ENCODE assay signal across 3 cellular contexts in the genomic region with DNA sequence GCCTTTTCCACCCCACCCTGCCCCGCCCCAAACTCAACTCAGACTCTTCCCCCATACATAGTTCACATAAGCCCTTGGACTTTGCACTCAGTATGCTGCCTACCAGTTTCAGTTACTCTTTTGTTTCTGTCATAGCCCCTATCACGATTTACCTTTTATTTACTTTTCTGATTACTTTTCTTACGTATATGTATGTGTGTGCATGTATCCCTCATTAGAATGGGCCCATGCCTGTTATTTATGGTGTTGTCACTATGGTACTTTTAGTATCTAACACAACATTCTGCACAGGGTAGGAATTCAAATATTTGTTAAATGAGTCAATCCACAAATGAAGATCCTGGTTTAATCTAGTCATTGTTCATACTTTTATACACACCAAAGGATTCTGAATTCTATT.
TF ChIP-seq lines count a peak whose summit lies in the region.

No MANE protein-coding gene starts in this region.

TF ChIP-seq in A549, 52 proteins besides CTCF, POLR2A, EP300 and RAD21:
- TF ChIP-seq SMC3 (IDR thresholded peaks at IDR 0.05) (no peak), CBX2 (IDR thresholded peaks at IDR 0.05; ENCODE audit: borderline replicate concordance, low read depth) (no peak), MAZ (IDR thresholded peaks at IDR 0.05; ENCODE audit: borderline replicate concordance, low read depth, low read length) (no peak), ESRRA (IDR thresholded peaks at IDR 0.05; ENCODE audit: borderline replicate concordance, low read length) (no peak)
TF ChIP-seq in A549: peak in this region for 0.

TF ChIP-seq in WTC11, 78 proteins besides CTCF, POLR2A, EP300 and RAD21:
- no peak for TF ChIP-seq OVOL2 (CRISPR knock-in tag; IDR thresholded peaks at IDR 0.05; ENCODE audit: borderline replicate concordance)
- TF ChIP-seq SOX15 (CRISPR knock-in tag; IDR thresholded peaks at IDR 0.05), result no peak
- no peak for TF ChIP-seq CREM (CRISPR knock-in tag; IDR thresholded peaks at IDR 0.05)
- no peak for TF ChIP-seq ZNF423 (CRISPR knock-in tag; IDR thresholded peaks at IDR 0.05)
- TF ChIP-seq, protein P1, sequence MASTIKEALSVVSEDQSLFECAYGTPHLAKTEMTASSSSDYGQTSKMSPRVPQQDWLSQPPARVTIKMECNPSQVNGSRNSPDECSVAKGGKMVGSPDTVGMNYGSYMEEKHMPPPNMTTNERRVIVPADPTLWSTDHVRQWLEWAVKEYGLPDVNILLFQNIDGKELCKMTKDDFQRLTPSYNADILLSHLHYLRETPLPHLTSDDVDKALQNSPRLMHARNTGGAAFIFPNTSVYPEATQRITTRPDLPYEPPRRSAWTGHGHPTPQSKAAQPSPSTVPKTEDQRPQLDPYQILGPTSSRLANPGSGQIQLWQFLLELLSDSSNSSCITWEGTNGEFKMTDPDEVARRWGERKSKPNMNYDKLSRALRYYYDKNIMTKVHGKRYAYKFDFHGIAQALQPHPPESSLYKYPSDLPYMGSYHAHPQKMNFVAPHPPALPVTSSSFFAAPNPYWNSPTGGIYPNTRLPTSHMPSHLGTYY (CRISPR knock-in tag; IDR thresholded peaks at IDR 0.05), result no peak
- TF ChIP-seq FOXJ3 (CRISPR knock-in tag; IDR thresholded peaks at IDR 0.05; ENCODE audit: borderline replicate concordance), result no peak
- TF ChIP-seq EMX1 (CRISPR knock-in tag; IDR thresholded peaks at IDR 0.05), result no peak
- TF ChIP-seq, protein P2, sequence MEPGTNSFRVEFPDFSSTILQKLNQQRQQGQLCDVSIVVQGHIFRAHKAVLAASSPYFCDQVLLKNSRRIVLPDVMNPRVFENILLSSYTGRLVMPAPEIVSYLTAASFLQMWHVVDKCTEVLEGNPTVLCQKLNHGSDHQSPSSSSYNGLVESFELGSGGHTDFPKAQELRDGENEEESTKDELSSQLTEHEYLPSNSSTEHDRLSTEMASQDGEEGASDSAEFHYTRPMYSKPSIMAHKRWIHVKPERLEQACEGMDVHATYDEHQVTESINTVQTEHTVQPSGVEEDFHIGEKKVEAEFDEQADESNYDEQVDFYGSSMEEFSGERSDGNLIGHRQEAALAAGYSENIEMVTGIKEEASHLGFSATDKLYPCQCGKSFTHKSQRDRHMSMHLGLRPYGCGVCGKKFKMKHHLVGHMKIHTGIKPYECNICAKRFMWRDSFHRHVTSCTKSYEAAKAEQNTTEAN (CRISPR knock-in tag; IDR thresholded peaks at IDR 0.05), result no peak
- no peak for TF ChIP-seq FOXK1 (CRISPR knock-in tag; IDR thresholded peaks at IDR 0.05)
- TF ChIP-seq, protein P3, sequence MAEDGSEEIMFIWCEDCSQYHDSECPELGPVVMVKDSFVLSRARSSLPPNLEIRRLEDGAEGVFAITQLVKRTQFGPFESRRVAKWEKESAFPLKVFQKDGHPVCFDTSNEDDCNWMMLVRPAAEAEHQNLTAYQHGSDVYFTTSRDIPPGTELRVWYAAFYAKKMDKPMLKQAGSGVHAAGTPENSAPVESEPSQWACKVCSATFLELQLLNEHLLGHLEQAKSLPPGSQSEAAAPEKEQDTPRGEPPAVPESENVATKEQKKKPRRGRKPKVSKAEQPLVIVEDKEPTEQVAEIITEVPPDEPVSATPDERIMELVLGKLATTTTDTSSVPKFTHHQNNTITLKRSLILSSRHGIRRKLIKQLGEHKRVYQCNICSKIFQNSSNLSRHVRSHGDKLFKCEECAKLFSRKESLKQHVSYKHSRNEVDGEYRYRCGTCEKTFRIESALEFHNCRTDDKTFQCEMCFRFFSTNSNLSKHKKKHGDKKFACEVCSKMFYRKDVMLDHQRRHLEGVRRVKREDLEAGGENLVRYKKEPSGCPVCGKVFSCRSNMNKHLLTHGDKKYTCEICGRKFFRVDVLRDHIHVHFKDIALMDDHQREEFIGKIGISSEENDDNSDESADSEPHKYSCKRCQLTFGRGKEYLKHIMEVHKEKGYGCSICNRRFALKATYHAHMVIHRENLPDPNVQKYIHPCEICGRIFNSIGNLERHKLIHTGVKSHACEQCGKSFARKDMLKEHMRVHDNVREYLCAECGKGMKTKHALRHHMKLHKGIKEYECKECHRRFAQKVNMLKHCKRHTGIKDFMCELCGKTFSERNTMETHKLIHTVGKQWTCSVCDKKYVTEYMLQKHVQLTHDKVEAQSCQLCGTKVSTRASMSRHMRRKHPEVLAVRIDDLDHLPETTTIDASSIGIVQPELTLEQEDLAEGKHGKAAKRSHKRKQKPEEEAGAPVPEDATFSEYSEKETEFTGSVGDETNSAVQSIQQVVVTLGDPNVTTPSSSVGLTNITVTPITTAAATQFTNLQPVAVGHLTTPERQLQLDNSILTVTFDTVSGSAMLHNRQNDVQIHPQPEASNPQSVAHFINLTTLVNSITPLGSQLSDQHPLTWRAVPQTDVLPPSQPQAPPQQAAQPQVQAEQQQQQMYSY (CRISPR knock-in tag; IDR thresholded peaks at IDR 0.05), result no peak

TF ChIP-seq in HEK293T, 16 proteins besides CTCF, POLR2A, EP300 and RAD21:
- TF ChIP-seq NFRKB (IDR thresholded peaks at IDR 0.05), result no peak
- no peak for TF ChIP-seq FOXA1 (IDR thresholded peaks at IDR 0.05)
- TF ChIP-seq SUZ12 (IDR thresholded peaks at IDR 0.05), result no peak
- TF ChIP-seq L3MBTL2 (conservative IDR thresholded peaks at IDR 0.05), result no peak
- TF ChIP-seq LEF1 (IDR thresholded peaks at IDR 0.05; ENCODE audit: borderline replicate concordance), result no peak
- TF ChIP-seq TARDBP (IDR thresholded peaks at IDR 0.05), result no peak
- TF ChIP-seq ARNT (IDR thresholded peaks at IDR 0.05), result no peak
- no peak for TF ChIP-seq FOXK2 (IDR thresholded peaks at IDR 0.05)
- no peak for TF ChIP-seq ELF4 (IDR thresholded peaks at IDR 0.05)
- TF ChIP-seq HDGF (IDR thresholded peaks at IDR 0.05; ENCODE audit: borderline replicate concordance), result no peak
- TF ChIP-seq CTBP1 (IDR thresholded peaks at IDR 0.05; ENCODE audit: borderline replicate concordance), result no peak
- TF ChIP-seq, protein P4, sequence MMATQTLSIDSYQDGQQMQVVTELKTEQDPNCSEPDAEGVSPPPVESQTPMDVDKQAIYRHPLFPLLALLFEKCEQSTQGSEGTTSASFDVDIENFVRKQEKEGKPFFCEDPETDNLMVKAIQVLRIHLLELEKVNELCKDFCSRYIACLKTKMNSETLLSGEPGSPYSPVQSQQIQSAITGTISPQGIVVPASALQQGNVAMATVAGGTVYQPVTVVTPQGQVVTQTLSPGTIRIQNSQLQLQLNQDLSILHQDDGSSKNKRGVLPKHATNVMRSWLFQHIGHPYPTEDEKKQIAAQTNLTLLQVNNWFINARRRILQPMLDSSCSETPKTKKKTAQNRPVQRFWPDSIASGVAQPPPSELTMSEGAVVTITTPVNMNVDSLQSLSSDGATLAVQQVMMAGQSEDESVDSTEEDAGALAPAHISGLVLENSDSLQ (IDR thresholded peaks at IDR 0.05), result no peak
- TF ChIP-seq FOXM1 (IDR thresholded peaks at IDR 0.05; ENCODE audit: borderline replicate concordance), result no peak
- TF ChIP-seq ZNF384 (IDR thresholded peaks at IDR 0.05), result no peak
- TF ChIP-seq BHLHE40 (IDR thresholded peaks at IDR 0.05; ENCODE audit: borderline replicate concordance), result no peak
- TF ChIP-seq SP1 (IDR thresholded peaks at IDR 0.05), result no peak
